18 cellular contexts compared by ENCODE assay signal in genomic region chr2:113076917-113077669, GRCh38. TPM values are rescaled to one million over a fixed set of nuclear protein-coding genes. Genes with fewer than 3 reads are reported as not detected.
"Had no signal": no experiment of that assay in that cellular context is flagged by ENCODE, and none has a peak within 500 bp of the region (broad histone marks: within the 10 kb centered on the region; RNA-seq: fewer than 3 reads in every experiment).

No MANE protein-coding gene starts in this region.

- H3K9me3 Mint-ChIP-seq: activated CD4-positive, alpha-beta T cell treated with anti-CD3 and anti-CD28 coated beads, Interleukin-2, amount 10 ng/mL, durations not matched to agents 7 days and 5 days; nephron progenitor cell; T-helper 2 cell treated with Interferon-gamma antibody and Interleukin-4, amounts not matched to agents 5 μg/mL and 100 μg/mL, for 36 hours had no signal

- H3K36me3 ChIP-seq: ascending aorta, cardiac muscle cell, prostate gland, upper lobe of right lung had no signal

- H3K4me1 ChIP-seq: ascending aorta had no signal

- H3K4me3 Mint-ChIP-seq: activated CD4-positive, alpha-beta T cell treated with anti-CD3 and anti-CD28 coated beads, Interleukin-2, amount 10 ng/mL, durations not matched to agents 7 days and 5 days; nephron progenitor cell; T-helper 2 cell treated with Interferon-gamma antibody and Interleukin-4, amounts not matched to agents 5 μg/mL and 100 μg/mL, for 36 hours had no signal

- H3K9me3 ChIP-seq: ascending aorta, prostate gland, upper lobe of right lung had no signal

- H3K27ac Mint-ChIP-seq: activated CD4-positive, alpha-beta T cell treated with anti-CD3 and anti-CD28 coated beads, Interleukin-2, amount 10 ng/mL, durations not matched to agents 7 days and 5 days; nephron progenitor cell; T-helper 2 cell treated with Interferon-gamma antibody and Interleukin-4, amounts not matched to agents 5 μg/mL and 100 μg/mL, for 36 hours had no signal

- H3K4me3 ChIP-seq: ascending aorta, cardiac muscle cell, prostate gland, skin epidermis, upper lobe of right lung had no signal

- DNase-seq: activated CD4-positive, alpha-beta T cell treated with anti-CD3 and anti-CD28 coated beads, Interleukin-2, amount 10 ng/mL, durations not matched to agents 7 days and 5 days; activated CD4-positive, CD25-positive, alpha-beta regulatory T cell; activated naive CD4-positive, alpha-beta T cell treated with Interleukin-2 at 50 U/mL for 16 hours; nephron progenitor cell; right cardiac atrium; stimulated activated naive CD8-positive, alpha-beta T cell treated with anti-CD3 and anti-CD28 coated beads, Interleukin-15, Interleukin-2, amounts not matched to agents 100 U/mL and 50 U/mL, for 24 hours; upper lobe of right lung had no signal

- H3K27me3 ChIP-seq: ascending aorta, upper lobe of right lung had no signal

- ATAC-seq: right cardiac atrium; stimulated activated naive CD8-positive, alpha-beta T cell treated with anti-CD3 and anti-CD28 coated beads, Interleukin-15, Interleukin-2, amounts not matched to agents 100 U/mL and 50 U/mL, for 24 hours had no signal

- H3K27ac ChIP-seq: ascending aorta, cardiac muscle cell, prostate gland had no signal

RNA-seq across cellular contexts. Expression of gene IL1F10, which starts 9.3 kb away (rescaled TPM):
- total RNA-seq: activated CD4-positive, alpha-beta T cell treated with anti-CD3 and anti-CD28 coated beads, Interleukin-2, amount 10 ng/mL, durations not matched to agents 7 days and 5 days; ascending aorta; cardiac muscle cell; dermis microvascular lymphatic vessel endothelial cell; esophagus mucosa; glomerular endothelial cell; mesenteric fat pad; occipital lobe; prostate gland; right cardiac atrium; temporal lobe; upper lobe of right lung had no signal
- polyA plus RNA-seq: cardiac muscle cell, right cardiac atrium had no signal

RNA-seq across cellular contexts. Expression of gene IL36RN, which starts 18.1 kb away (rescaled TPM):
- total RNA-seq: activated CD4-positive, alpha-beta T cell treated with anti-CD3 and anti-CD28 coated beads, Interleukin-2, amount 10 ng/mL, durations not matched to agents 7 days and 5 days; ascending aorta; cardiac muscle cell; dermis microvascular lymphatic vessel endothelial cell; glomerular endothelial cell; mesenteric fat pad; occipital lobe; prostate gland; right cardiac atrium; temporal lobe; upper lobe of right lung had no signal
- polyA plus RNA-seq: cardiac muscle cell, right cardiac atrium had no signal

RNA-seq across cellular contexts. Expression of gene IL36B, which starts 24.4 kb away (rescaled TPM):
- total RNA-seq: activated CD4-positive, alpha-beta T cell treated with anti-CD3 and anti-CD28 coated beads, Interleukin-2, amount 10 ng/mL, durations not matched to agents 7 days and 5 days; ascending aorta; cardiac muscle cell; dermis microvascular lymphatic vessel endothelial cell; glomerular endothelial cell; mesenteric fat pad; occipital lobe; prostate gland; right cardiac atrium; temporal lobe; upper lobe of right lung had no signal
- polyA plus RNA-seq: cardiac muscle cell, right cardiac atrium had no signal

RNA-seq across cellular contexts. Expression of gene IL1RN, which starts 50.3 kb away (rescaled TPM):
- total RNA-seq: ascending aorta, cardiac muscle cell, dermis microvascular lymphatic vessel endothelial cell, glomerular endothelial cell, occipital lobe, temporal lobe had no signal
- polyA plus RNA-seq: cardiac muscle cell had no signal
